ENCODE assay signal across 8 cellular contexts in the genomic region with DNA sequence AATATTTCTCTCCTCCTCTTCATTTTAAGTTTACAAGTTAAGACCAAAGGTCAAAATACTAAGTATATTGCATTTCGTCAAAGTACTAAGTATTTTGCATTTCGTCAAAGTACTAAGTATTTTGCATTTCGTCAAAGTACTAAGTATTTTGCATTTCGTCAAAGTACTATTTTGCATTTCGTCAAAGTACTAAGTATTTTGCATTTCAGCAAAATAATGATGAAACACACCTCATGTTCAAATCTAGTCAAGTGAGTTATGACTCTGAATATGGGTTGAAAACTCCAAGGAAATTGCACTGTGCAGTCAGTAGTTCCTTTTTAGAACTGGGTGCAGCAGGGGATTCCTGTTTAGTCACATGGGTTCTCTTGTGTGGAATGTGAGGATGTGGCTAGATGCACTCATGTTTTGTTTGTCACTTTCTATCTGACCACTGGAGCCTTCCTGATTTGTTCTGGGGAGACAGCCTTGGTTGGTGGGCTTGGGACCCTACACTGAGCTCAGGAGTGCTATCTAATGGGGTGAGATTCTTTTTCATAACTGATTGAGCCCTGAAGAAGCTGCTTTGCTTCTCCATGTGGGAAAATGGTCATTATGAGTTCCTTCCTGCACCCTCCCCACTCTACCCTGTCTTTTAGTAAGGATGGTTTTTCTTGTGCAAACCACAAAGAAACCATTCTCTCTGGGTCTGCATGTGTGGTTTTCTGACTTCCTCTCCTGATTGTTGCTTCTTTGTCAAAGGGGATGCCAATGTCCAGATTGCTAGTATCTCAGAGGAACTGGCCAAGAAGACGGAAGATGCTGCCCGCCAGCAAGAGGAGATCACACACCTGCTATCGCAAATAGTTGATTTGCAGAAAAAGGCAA.
DNase-seq lines count a peak whose midpoint lies in the region; ATAC-seq and TF ChIP-seq lines count a peak whose summit lies in the region.

No MANE protein-coding gene starts in this region.

- 98 to 99% methylated on average over 8 of the region's 8 CpGs for WGBS in GM23248 (ENCODE audit: low coverage in 1 of 2, low lambda C conversion rate in 2 of 2, missing lambda C conversion rate in 2 of 2), 2 experiments
- 80% methylated on average over 8 of the region's 8 CpGs for WGBS in esophagus muscularis mucosa

- H3K4me2 ChIP-seq in GM23248 (ENCODE audit: unreplicated experiment) (no peak overlapping the region), PC-3 (ENCODE audit: low read length) (no peak overlapping the region)

- H3K4me1 ChIP-seq in GM23248 (ENCODE audit: insufficient read depth), result no peaks in the 10 kb centered on the region
- H3K4me1 ChIP-seq in esophagus muscularis mucosa, result peaks cover 31 to 48% (median 38%) of the 10 kb centered on the region in 4 donors
- no peaks in the 10 kb centered on the region for H3K4me1 ChIP-seq in PC-3 (ENCODE audit: insufficient read depth, low read length)

- H3K79me2 ChIP-seq in GM23248 (ENCODE audit: insufficient read depth) (peaks cover 10% of the 10 kb centered on the region), PC-3 (ENCODE audit: low read length) (no peaks in the 10 kb centered on the region)

- POLR2A ChIA-PET in PC-3 (lab: Charles Lee; ENCODE audit: unreplicated experiment), result no interaction called here

- H4K20me1 ChIP-seq in GM23248 (ENCODE audit: insufficient read depth) (no peaks in the 10 kb centered on the region), PC-3 (ENCODE audit: low read length) (no peaks in the 10 kb centered on the region)

- H3K9me2 ChIP-seq in GM23248 (ENCODE audit: insufficient read depth) (no peaks in the 10 kb centered on the region), PC-3 (replicated peaks; ENCODE audit: low read length) (no peaks in the 10 kb centered on the region)

- no peak for TF ChIP-seq EP300 in esophagus muscularis mucosa (IDR thresholded peaks at IDR 0.05)

- peak; percentile 87 for DNase-seq in GM12865 (ENCODE audit: low read depth)
- DNase-seq in GM23248, result peak; percentile 29
- DNase-seq in NOMO-1 (lab: John Stamatoyannopoulos, UW; ENCODE audit: unreplicated experiment in 2 of 2), result peak; percentile 62 to 72
- DNase-seq in kidney tubule cell (ENCODE audit: low spot score), result peak; percentile 39
- DNase-seq in esophagus muscularis mucosa (ENCODE audit: extremely low spot score), result no peak
- no peak for DNase-seq in PC-3
- DNase-seq in NCI-H187 treated with DMSO at 0.1 percent for 48 hours (lab: John Stamatoyannopoulos, UW), result no peak

- H3K9me3 ChIP-seq in GM23248 (ENCODE audit: low read depth), result no peaks in the 10 kb centered on the region
- no peaks in the 10 kb centered on the region for H3K9me3 ChIP-seq in esophagus muscularis mucosa
- no peaks in the 10 kb centered on the region for H3K9me3 ChIP-seq in PC-3 (ENCODE audit: low read length)

- H3K27ac ChIP-seq in GM23248, result no peak overlapping the region
- no peak overlapping the region for H3K27ac ChIP-seq in esophagus muscularis mucosa (replicated peaks in 1 of 4)
- H3K27ac ChIP-seq in PC-3 (ENCODE audit: low read length), result no peak overlapping the region

- CTCF ChIA-PET in PC-3 (lab: Charles Lee), result interaction anchor here (1.7 kb wide), 1 partner anchor 75 kb away, joined by 37 read pairs; no protein-coding TSS in a partner anchor

- H3K4me3 ChIP-seq in GM12865 (ENCODE audit: low read depth, low read length) (peak overlapping the region; percentile 64), GM23248 (no peak overlapping the region), esophagus muscularis mucosa (no peak overlapping the region), PC-3 (ENCODE audit: low read length) (no peak overlapping the region)

- H3F3A ChIP-seq in GM23248 (ENCODE audit: insufficient read depth), result peaks cover 7% of the 10 kb centered on the region; the same call in 1 of the 2 replicates
- H3F3A ChIP-seq in PC-3 (ENCODE audit: low read length, unreplicated experiment), result no peaks in the 10 kb centered on the region

- in situ Hi-C loops in GM23248 (cut with MboI), result loop anchor here (10.0 kb wide), 1 partner anchor 288 kb away; no protein-coding TSS in a partner anchor

- H3K36me3 ChIP-seq in GM23248 (ENCODE audit: low read depth), result peaks cover 27% of the 10 kb centered on the region
- peaks cover 35 to 72% (median 50%) of the 10 kb centered on the region in 4 donors for H3K36me3 ChIP-seq in esophagus muscularis mucosa
- no peaks in the 10 kb centered on the region for H3K36me3 ChIP-seq in PC-3 (ENCODE audit: low read depth, low read length)

- H2AFZ ChIP-seq in GM23248 (no peak overlapping the region), PC-3 (ENCODE audit: low read length) (no peak overlapping the region)

- no TSS peak for BruUV-seq in PC-3 (replicated peaks; lab: Mats Ljungman, UMichigan)

- ATAC-seq in PC-3 (no peak), HG02884 (IDR thresholded peaks at IDR 0.05; ENCODE audit: unreplicated experiment) (no peak)

- TF ChIP-seq CTCF in GM12865 (IDR thresholded peaks at IDR 0.05; ENCODE audit: insufficient read depth, low read depth, low read length, missing control alignments) (no peak), esophagus muscularis mucosa (IDR thresholded peaks at IDR 0.05) (no peak), PC-3 (conservative IDR thresholded peaks at IDR 0.05; ENCODE audit: low read depth, low read length) (no peak)

- TF ChIP-seq POLR2A in esophagus muscularis mucosa (IDR thresholded peaks at IDR 0.05; ENCODE audit: low read depth), result no peak

- H3K9ac ChIP-seq in GM23248 (no peak overlapping the region), PC-3 (ENCODE audit: low read length) (no peak overlapping the region)

- intact Hi-C loops in esophagus muscularis mucosa (cut with DNase I) (loop anchor here (5.0 kb wide), 2 partner anchors 70 to 295 kb away; no protein-coding TSS in a partner anchor), PC-3 (cut with micrococcal nuclease) (no loop called here)

- H3K27me3 ChIP-seq in GM23248 (replicated peaks; ENCODE audit: insufficient read depth) (no peaks in the 10 kb centered on the region), esophagus muscularis mucosa (no peaks in the 10 kb centered on the region), PC-3 (ENCODE audit: low read length) (no peaks in the 10 kb centered on the region)

Comparison
In these comparisons a context has a peak if more than half of its experiments do, and no peak if none do; other contexts are left out.
1. DNase-seq: peak in GM12865 (single experiment), GM23248 (single experiment), NOMO-1 (2 of 2) and kidney tubule cell (single experiment); none in esophagus muscularis mucosa (single experiment), PC-3 (single experiment) and NCI-H187 treated with DMSO at 0.1 percent for 48 hours (single experiment).